ENCODE assay signal across 30 cellular contexts in the genomic region with DNA sequence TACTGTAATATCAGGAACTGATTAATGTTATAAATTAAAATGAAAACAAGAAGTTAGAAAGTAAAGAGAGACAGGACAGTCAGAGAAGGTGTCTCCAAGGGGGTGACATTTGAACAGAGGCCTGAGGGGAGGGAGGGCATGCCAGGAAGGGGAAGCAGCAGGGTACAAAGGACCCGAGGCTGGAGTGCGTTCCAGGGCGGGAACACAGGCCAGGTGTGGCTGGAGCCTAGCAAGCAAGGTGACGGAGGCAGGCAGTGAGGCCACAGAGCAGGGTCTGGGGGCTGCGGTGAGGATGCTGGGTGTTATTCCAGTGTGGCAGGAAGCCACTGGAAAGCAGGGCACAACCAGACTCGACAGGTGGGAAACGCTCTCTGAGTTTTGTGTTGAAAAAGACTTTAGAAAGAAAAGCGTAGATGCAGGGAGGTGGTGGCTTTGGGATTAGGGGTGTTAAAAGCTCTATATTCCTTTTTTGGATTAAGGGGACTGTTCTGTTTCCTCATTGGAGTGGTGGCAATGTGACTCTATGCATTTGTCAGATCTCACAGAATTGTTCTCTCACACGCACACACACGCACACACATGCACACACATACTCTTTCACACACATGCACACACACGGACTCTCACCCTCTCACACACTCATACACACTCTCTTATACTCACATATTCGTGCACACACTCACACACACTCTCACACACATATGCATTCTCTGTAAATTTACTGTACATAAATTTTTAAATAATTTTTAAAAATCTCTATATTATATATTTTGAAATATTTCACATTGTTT.
A peak's percentile ranks its signal among the peaks of the same experiment; 100 is the strongest.
DNase-seq lines count a peak whose midpoint lies in the region; ATAC-seq, FAIRE-seq and TF ChIP-seq lines count a peak whose summit lies in the region.
"Had no signal": no experiment of that assay in that cellular context is flagged by ENCODE, and none has a peak within 500 bp of the region (broad histone marks: within the 10 kb centered on the region; RNA-seq: fewer than 3 reads in every experiment).

No MANE protein-coding gene starts in this region.

- H4K5ac ChIP-seq in H1 (ENCODE audit: insufficient read length, low read depth, low read length) = no peak overlapping the region

- no peak overlapping the region for H3K23ac ChIP-seq in H1 (ENCODE audit: insufficient read length)

- H3K56ac ChIP-seq in H1 (replicated peaks; ENCODE audit: insufficient read length, low read depth, low read length) = peak overlapping the region; percentile 49

- POLR2A ChIA-PET in H1 (lab: Charles Lee; ENCODE audit: partially characterized antibody) = no interaction called here

- peaks cover 9% of the 10 kb centered on the region for H3K9me3 Mint-ChIP-seq in activated naive CD4-positive, alpha-beta T cell treated with anti-CD3 and anti-CD28 coated beads, Interleukin-2, amount 10 ng/mL, durations not matched to agents 7 days and 5 days

- intact Hi-C loops in posterior vena cava (cut with DNase I) = no loop called here
- intact Hi-C loops in aorta (cut with DNase I) = no loop called here

- H2BK5ac ChIP-seq in H1 (ENCODE audit: low read depth, low read length) = no peak overlapping the region

- H3K4ac ChIP-seq in H1 (replicated peaks; ENCODE audit: insufficient read length, low read depth, low read length) = no peak overlapping the region

- no peak overlapping the region for H3K4me3 Mint-ChIP-seq in activated naive CD4-positive, alpha-beta T cell treated with anti-CD3 and anti-CD28 coated beads, Interleukin-2, amount 10 ng/mL, durations not matched to agents 7 days and 5 days
- H3K4me3 Mint-ChIP-seq: activated B cell treated with CpG ODN at 0.5 μM for 24 hours; brain; CD8-positive, alpha-beta memory T cell; IgD-negative memory B cell; nephron progenitor cell; stimulated activated naive CD8-positive, alpha-beta T cell treated with anti-CD3 and anti-CD28 coated beads, Interleukin-15, Interleukin-2, amounts not matched to agents 100 ng/mL and 50 ng/mL, for 24 hours had no signal

- no peak overlapping the region for H3K18ac ChIP-seq in H1 (ENCODE audit: extremely low read depth, low read length)

- H3K23me2 ChIP-seq in H1 (ENCODE audit: low read depth, low read length) = no peaks in the 10 kb centered on the region

- WGBS in H1 (ENCODE audit: extremely low coverage in 1 of 2, insufficient coverage in 1 of 2, insufficient read length in 1 of 2, insufficient replicate concordance in 2 of 2, low coverage in 1 of 2, low lambda C conversion rate in 2 of 2, missing lambda C conversion rate in 1 of 2), 2 experiments = 62 to 100% methylated on average over 1 to 12 of the region's 12 CpGs
- WGBS in aorta, 2 donors = 62 to 70% methylated on average over 12 of the region's 12 CpGs

- H3K4me1 ChIP-seq in H1 (replicated peaks in 1 of 4; ENCODE audit: control insufficient read depth in 3 of 4, insufficient read depth in 4 of 4, low read length in 3 of 4) (peaks cover 2 to 3% (median 3%) of the 10 kb centered on the region in 4 experiments; a peak in 5 of 7 replicates), aorta (ENCODE audit: control insufficient read depth in 1 of 2, insufficient read depth in 2 of 2, low read length in 2 of 2) (no peaks in the 10 kb centered on the region)
- H3K4me1 ChIP-seq: adrenal gland, BE2C, tibial artery had no signal

- H3K27ac ChIP-seq in H1 (ENCODE audit: low read depth, low read length) (no peak overlapping the region), aorta (ENCODE audit: low read depth in 1 of 2, low read length in 2 of 2) (no peak overlapping the region)
- H3K27ac ChIP-seq: adrenal gland, tibial artery had no signal

- H2AK5ac ChIP-seq in H1 (ENCODE audit: low read depth, low read length) = peak overlapping the region; percentile 11; the same call in 1 of the 2 replicates

- H3K4me3 ChIP-seq in H1 (ENCODE audit: extremely low read depth in 1 of 4, insufficient read depth in 2 of 4, low read depth in 3 of 4, low read length in 4 of 4) (no peak overlapping the region), aorta (ENCODE audit: low read length in 2 of 2) (no peak overlapping the region)
- H3K4me3 ChIP-seq: adrenal gland, tibial artery had no signal

- no peak for TF ChIP-seq POLR2A in H1 (IDR thresholded peaks at IDR 0.05; ENCODE audit: control extremely low read depth in 1 of 2, low read depth in 2 of 2, low read length in 2 of 2)

- CTCF ChIA-PET in activated naive CD4-positive, alpha-beta T cell treated with anti-CD3 and anti-CD28 coated beads, Interleukin-2, amount 10 ng/mL, durations not matched to agents 7 days and 5 days (lab: Charles Lee) = no interaction called here
- CTCF ChIA-PET in H1 (lab: Charles Lee; ENCODE audit: partially characterized antibody) = interaction anchor here (1.2 to 3.7 kb wide), 3 partner anchors 8 to 68 kb away, joined by 3 to 18 read pairs (median 17); no protein-coding TSS in a partner anchor

- H3K79me2 ChIP-seq in H1 (ENCODE audit: control insufficient read depth in 1 of 2, insufficient read depth in 2 of 2, low read length in 2 of 2) = no peaks in the 10 kb centered on the region

- H3K27me3 Mint-ChIP-seq in activated naive CD4-positive, alpha-beta T cell treated with anti-CD3 and anti-CD28 coated beads, Interleukin-2, amount 10 ng/mL, durations not matched to agents 7 days and 5 days = peaks cover 29% of the 10 kb centered on the region
- H3K27me3 Mint-ChIP-seq: activated B cell treated with CpG ODN at 0.5 μM for 24 hours; IgD-negative memory B cell; stimulated activated naive CD8-positive, alpha-beta T cell treated with anti-CD3 and anti-CD28 coated beads, Interleukin-15, Interleukin-2, amounts not matched to agents 100 ng/mL and 50 ng/mL, for 24 hours had no signal

- peak overlapping the region; percentile 60 for H2BK120ac ChIP-seq in H1 (replicated peaks; ENCODE audit: low read depth, low read length)

- 0 out of 2 replicates have a peak overlapping the region, but pooled peaks have one; percentile 13 for H2BK12ac ChIP-seq in H1 (ENCODE audit: low read depth, low read length)

- H3K36me3 Mint-ChIP-seq in activated naive CD4-positive, alpha-beta T cell treated with anti-CD3 and anti-CD28 coated beads, Interleukin-2, amount 10 ng/mL, durations not matched to agents 7 days and 5 days = no peaks in the 10 kb centered on the region

- no peak for TF ChIP-seq CTCF in H1 (IDR thresholded peaks at IDR 0.05; ENCODE audit: control extremely low read depth in 1 of 3, insufficient read depth in 1 of 3, low read depth in 1 of 3, low read length in 3 of 3)

- no peak for TF ChIP-seq RAD21 in H1 (IDR thresholded peaks at IDR 0.05 in 1 of 2, conservative IDR thresholded peaks at IDR 0.05 in 1 of 2; ENCODE audit: low read depth in 2 of 2, low read length in 2 of 2)

- H4K20me1 ChIP-seq in H1 (replicated peaks in 1 of 2; ENCODE audit: control insufficient read depth in 1 of 2, insufficient read depth in 2 of 2, low read length in 2 of 2) = no peaks in the 10 kb centered on the region

- no peak overlapping the region for H2BK20ac ChIP-seq in H1 (ENCODE audit: low read length)

- no peak overlapping the region for H3K27ac Mint-ChIP-seq in activated naive CD4-positive, alpha-beta T cell treated with anti-CD3 and anti-CD28 coated beads, Interleukin-2, amount 10 ng/mL, durations not matched to agents 7 days and 5 days
- H3K27ac Mint-ChIP-seq: activated B cell treated with CpG ODN at 0.5 μM for 24 hours; brain; IgD-negative memory B cell; nephron progenitor cell; stimulated activated naive CD8-positive, alpha-beta T cell treated with anti-CD3 and anti-CD28 coated beads, Interleukin-15, Interleukin-2, amounts not matched to agents 100 ng/mL and 50 ng/mL, for 24 hours had no signal

- no peaks in the 10 kb centered on the region for H3K27me3 ChIP-seq in H1 (replicated peaks in 1 of 4; ENCODE audit: control insufficient read depth in 3 of 4, extremely low read depth in 1 of 4, insufficient read depth in 3 of 4, low read length in 3 of 4)
- H3K27me3 ChIP-seq in aorta (ENCODE audit: control insufficient read depth in 1 of 2, insufficient read depth in 2 of 2, low read length in 1 of 2) = no peaks in the 10 kb centered on the region
- H3K27me3 ChIP-seq: adrenal gland, BE2C had no signal

- H3K4me1 Mint-ChIP-seq in activated naive CD4-positive, alpha-beta T cell treated with anti-CD3 and anti-CD28 coated beads, Interleukin-2, amount 10 ng/mL, durations not matched to agents 7 days and 5 days = no peaks in the 10 kb centered on the region
- H3K4me1 Mint-ChIP-seq: activated B cell treated with CpG ODN at 0.5 μM for 24 hours; CD8-positive, alpha-beta memory T cell; IgD-negative memory B cell; nephron progenitor cell had no signal

- no peak for FAIRE-seq in H1 (lab: Jason Lieb, UNC)
- FAIRE-seq: G401.6, H54 had no signal

- no peak overlapping the region for H3K14ac ChIP-seq in H1 (ENCODE audit: insufficient read length)

- no peaks in the 10 kb centered on the region for H3K79me1 ChIP-seq in H1 (ENCODE audit: low read depth, low read length)

- 0 out of 2 replicates have a peak overlapping the region, but pooled peaks have one; percentile 21 for H2BK15ac ChIP-seq in H1 (ENCODE audit: low read length)

- ATAC-seq in aorta (ENCODE audit: low FRiP score) (no peak), HG03159 (IDR thresholded peaks at IDR 0.05; ENCODE audit: unreplicated experiment) (no peak)

- H3K9me3 ChIP-seq in H1 (ENCODE audit: insufficient read depth in 2 of 2, low read depth in 1 of 2, low read length in 1 of 2) = peaks cover 0 to 9% of the 10 kb centered on the region in 2 experiments; a peak in 3 of 4 replicates
- peaks cover 4% of the 10 kb centered on the region for H3K9me3 ChIP-seq in aorta (ENCODE audit: control insufficient read depth, low read length)
- H3K9me3 ChIP-seq: BE2C had no signal

- H4K91ac ChIP-seq in H1 (replicated peaks; ENCODE audit: insufficient read length, low read length) = no peak overlapping the region

- H3K4me2 ChIP-seq in H1 (ENCODE audit: insufficient read depth in 1 of 2, low read depth in 2 of 2, low read length in 2 of 2) = no peak overlapping the region

- DNase-seq in activated naive CD4-positive, alpha-beta T cell treated with anti-CD3 and anti-CD28 coated beads, Interleukin-2, amount 10 ng/mL, durations not matched to agents 7 days and 5 days = peak; percentile 7
- DNase-seq in activated naive CD4-positive, alpha-beta T cell (lab: John Stamatoyannopoulos, UW) = no peak
- no peak for DNase-seq in H1 (ENCODE audit: low read depth in 1 of 2, low spot score in 2 of 2)
- peak; percentile 70 for DNase-seq in posterior vena cava (ENCODE audit: low spot score)
- DNase-seq in aorta = peak; percentile 18 to 55
- no peak for DNase-seq in stimulated activated CD4-positive, alpha-beta T cell treated with anti-CD3 and anti-CD28 coated beads, Interleukin-4, amount 100 ng/mL, for 4 hours
- DNase-seq in Ammon's horn (ENCODE audit: low spot score) = no peak
- DNase-seq: activated B cell treated with CpG ODN at 0.5 μM for 24 hours; activated CD4-positive, alpha-beta T cell treated with anti-CD3 and anti-CD28 coated beads, Interleukin-2, amount 50 U/mL, for 48 hours; activated naive CD4-positive, alpha-beta T cell treated with Interleukin-2 at 50 U/mL for 16 hours; BE2C; CD8-positive, alpha-beta memory T cell; cerebellar nuclear complex; glutamatergic neuron; kidney glomerular epithelial cell; NCI-H1092; NCI-H1930; NCI-H526 treated with DMSO at 0.1 percent for 48 hours; nephron progenitor cell; SIG-M5; SW 1271; T1000 had no signal

- H3K36me3 ChIP-seq in H1 (ENCODE audit: control insufficient read depth in 2 of 4, insufficient read depth in 4 of 4, low read length in 3 of 4) (no peaks in the 10 kb centered on the region), aorta (ENCODE audit: control insufficient read depth in 1 of 2, insufficient read depth in 2 of 2, low read length in 1 of 2) (no peaks in the 10 kb centered on the region)
- H3K36me3 ChIP-seq: adrenal gland, BE2C, tibial artery had no signal

- peak overlapping the region in 1 of 4 experiments; percentile 50; a peak in 2 of 7 replicates for H3K9ac ChIP-seq in H1 (replicated peaks in 1 of 4; ENCODE audit: extremely low read depth in 1 of 4, low read depth in 3 of 4, low read length in 3 of 4)

- no peak overlapping the region for H2AFZ ChIP-seq in H1 (ENCODE audit: low read length)

- TF ChIP-seq EP300 in H1 (IDR thresholded peaks at IDR 0.05; ENCODE audit: borderline replicate concordance in 1 of 2, low read depth in 2 of 2, low read length in 2 of 2) = no peak

- no peak overlapping the region for H4K8ac ChIP-seq in H1 (ENCODE audit: extremely low read depth, insufficient read depth, low read length)

Comparison
In these comparisons a context has a peak if more than half of its experiments do, and no peak if none do; other contexts are left out.
1. DNase-seq: peak in activated naive CD4-positive, alpha-beta T cell treated with anti-CD3 and anti-CD28 coated beads, Interleukin-2, amount 10 ng/mL, durations not matched to agents 7 days and 5 days (single experiment), posterior vena cava (single experiment) and aorta (2 of 2); none in activated naive CD4-positive, alpha-beta T cell (0 of 4), H1 (0 of 2), stimulated activated CD4-positive, alpha-beta T cell treated with anti-CD3 and anti-CD28 coated beads, Interleukin-4, amount 100 ng/mL, for 4 hours (0 of 2) and Ammon's horn (single experiment).